ENCODE assay signal across 20 cellular contexts in genomic region chr5:38426986-38427950, GRCh38.
DNase-seq lines count a peak whose midpoint lies in the region; ATAC-seq, FAIRE-seq and TF ChIP-seq lines count a peak whose summit lies in the region.
"Had no signal": no experiment of that assay in that cellular context is flagged by ENCODE, and none has a peak within 500 bp of the region (broad histone marks: within the 10 kb centered on the region; RNA-seq: fewer than 3 reads in every experiment).

No MANE protein-coding gene starts in this region.

- H4K91ac ChIP-seq in IMR-90 (ENCODE audit: insufficient read depth, low read depth, low read length) = peak overlapping the region; percentile 49

- peak overlapping the region; percentile 30; the same call in 2 of the 3 replicates for H2BK15ac ChIP-seq in IMR-90 (ENCODE audit: low read depth, low read length)

- no peak overlapping the region for H3K9ac ChIP-seq in IMR-90 (ENCODE audit: low read depth, low read length)

- peaks cover 2% of the 10 kb centered on the region for H3K9me1 ChIP-seq in IMR-90 (ENCODE audit: insufficient read depth, low read length)

- no peaks in the 10 kb centered on the region for H3K9me3 ChIP-seq in IMR-90 (ENCODE audit: control insufficient read depth, insufficient read depth, low read length)

- TF ChIP-seq CTCF in IMR-90 (conservative IDR thresholded peaks at IDR 0.05; ENCODE audit: low read depth, low read length) = no peak
- TF ChIP-seq CTCF in bronchial epithelial cell (IDR thresholded peaks at IDR 0.05; ENCODE audit: insufficient read depth, low read length, severe bottlenecking) = no peak

- CTCF ChIA-PET in IMR-90 (lab: Yijun Ruan, JAX) = interaction anchor here (1.3 kb wide), 1 partner anchor 14 kb away, joined by 4 read pairs; no protein-coding TSS in a partner anchor

- 80% methylated on average over 4 of the region's 9 CpGs; no CpG with 5 or more reads in 1 of the 2 experiments for WGBS in IMR-90 (ENCODE audit: extremely low coverage in 2 of 2, insufficient read length in 1 of 2), 2 experiments

- H2BK120ac ChIP-seq in IMR-90 (ENCODE audit: low read depth, low read length) = peak overlapping the region; percentile 80

- H3K4me2 ChIP-seq in IMR-90 (ENCODE audit: low read depth, low read length) = no peak overlapping the region
- H3K4me2 ChIP-seq: PC-9 had no signal

- H3K4me1 ChIP-seq in IMR-90 (ENCODE audit: control insufficient read depth, insufficient read depth, low read length) = peaks cover 13% of the 10 kb centered on the region

- no peak overlapping the region; the same call in 1 of the 2 replicates for H3K56ac ChIP-seq in IMR-90 (ENCODE audit: extremely low read depth, insufficient read depth, low read length)

- H2AK5ac ChIP-seq in IMR-90 (ENCODE audit: low read depth, low read length) = peak overlapping the region; percentile 57

- H2BK5ac ChIP-seq in IMR-90 (ENCODE audit: low read depth, low read length, poor library complexity, severe bottlenecking) = peak overlapping the region; percentile 37

- H4K5ac ChIP-seq in IMR-90 (ENCODE audit: low read depth, low read length) = peak overlapping the region; percentile 73

- FAIRE-seq in bronchial epithelial cell (lab: Jason Lieb, UNC) = no peak

- no peak for TF ChIP-seq POLR2A in IMR-90 (IDR thresholded peaks at IDR 0.05; ENCODE audit: low read depth, low read length)

- ATAC-seq in IMR-90 (ENCODE audit: low read depth) = no peak; the same call in 1 of the 2 replicates
- ATAC-seq in HG03442 (IDR thresholded peaks at IDR 0.05; ENCODE audit: unreplicated experiment) = no peak
- ATAC-seq: activated T-cell treated with anti-CD3 and anti-CD28 coated beads, Interleukin-2, amount 50 U/mL, for 72 hours; left lobe of liver had no signal

- H3K4me3 ChIP-seq in IMR-90 (ENCODE audit: insufficient read depth, low read depth, low read length) (no peak overlapping the region), bronchial epithelial cell (ENCODE audit: low read depth, low read length) (no peak overlapping the region)
- H3K4me3 ChIP-seq: cardiac muscle cell, PC-9, skin epidermis had no signal

- peak overlapping the region; percentile 85 for H3K14ac ChIP-seq in IMR-90 (replicated peaks; ENCODE audit: low read depth, low read length)

- BruUV-seq in IMR-90 (replicated peaks; lab: Mats Ljungman, UMichigan) = no TSS peak

- H3K36me3 ChIP-seq in IMR-90 (ENCODE audit: control insufficient read depth, insufficient read depth, low read length) = no peaks in the 10 kb centered on the region
- no peaks in the 10 kb centered on the region for H3K36me3 ChIP-seq in bronchial epithelial cell (ENCODE audit: control insufficient read depth, insufficient read depth, low read length)
- H3K36me3 ChIP-seq: cardiac muscle cell had no signal

- no peaks in the 10 kb centered on the region for H4K20me1 ChIP-seq in IMR-90 (ENCODE audit: insufficient read depth, low read length)

- no peak overlapping the region for H3K27ac ChIP-seq in IMR-90 (ENCODE audit: insufficient read depth, low read length)
- H3K27ac ChIP-seq: cardiac muscle cell, PC-9, skin epidermis had no signal

- no peaks in the 10 kb centered on the region for H3K79me1 ChIP-seq in IMR-90 (ENCODE audit: low read depth in 1 of 2, low read length in 2 of 2)

- in situ Hi-C loops in IMR-90 (cut with MboI; ENCODE audit: low sequenced_read_pairs) = no loop called here

- H3K23ac ChIP-seq in IMR-90 (ENCODE audit: low read depth, low read length) = peak overlapping the region; percentile 40

- H2AK9ac ChIP-seq in IMR-90 (replicated peaks; ENCODE audit: low read depth, low read length, poor library complexity) = peak overlapping the region; percentile 68

- H4K8ac ChIP-seq in IMR-90 (ENCODE audit: low read depth in 2 of 2, low read length in 2 of 2) = peak overlapping the region; percentile 8 to 80; a peak in 3 of 4 replicates

- H2AFZ ChIP-seq in IMR-90 (replicated peaks; ENCODE audit: low read length, poor library complexity) = peak overlapping the region; percentile 28
- H2AFZ ChIP-seq: PC-9 had no signal

- peak; percentile 56 for DNase-seq in NCI-H510A treated with DMSO at 0.1 percent for 48 hours (lab: John Stamatoyannopoulos, UW)
- DNase-seq in NCI-H510A (lab: John Stamatoyannopoulos, UW) = no peak
- peak; percentile 70 for DNase-seq in IMR-90
- DNase-seq in bronchial epithelial cell (ENCODE audit: low read depth) = peak; percentile 86
- DNase-seq in posterior vena cava (ENCODE audit: low spot score) = peak; percentile 57
- no peak for DNase-seq in NCI-H146 treated with DMSO at 0.1 percent for 48 hours (lab: John Stamatoyannopoulos, UW; ENCODE audit: unreplicated experiment)
- DNase-seq in OCI-M1 (lab: John Stamatoyannopoulos, UW) = no peak
- DNase-seq: activated CD4-positive, alpha-beta T cell treated with anti-CD3 and anti-CD28 coated beads, Interleukin-2, amount 50 U/mL, for 48 hours; activated naive CD8-positive, alpha-beta T cell treated with anti-CD3 and anti-CD28 coated beads, Interleukin-2, amount 10 ng/mL, durations not matched to agents 7 days and 5 days; activated T-cell treated with anti-CD3 and anti-CD28 coated beads, Interleukin-2, amount 50 U/mL, for 72 hours; DND-41; effector CD4-positive, alpha-beta T cell; KBM-7; NCI-H1105; NCI-H446 treated with DMSO at 0.1 percent for 48 hours had no signal

- POLR2A ChIA-PET in IMR-90 (lab: Charles Lee; ENCODE audit: unreplicated experiment) = no interaction called here

- H3K27me3 ChIP-seq in IMR-90 (ENCODE audit: control insufficient read depth, insufficient read depth, low read length) = no peaks in the 10 kb centered on the region
- H3K27me3 ChIP-seq in bronchial epithelial cell (ENCODE audit: control insufficient read depth, insufficient read depth, low read length) = no peaks in the 10 kb centered on the region
- H3K27me3 ChIP-seq: cardiac muscle cell had no signal

- intact Hi-C loops in IMR-90 (cut with micrococcal nuclease) (no loop called here), posterior vena cava (cut with DNase I) (no loop called here)

- dilution Hi-C loops in IMR-90 (cut with HindIII; ENCODE audit: low sequenced_read_pairs, unreplicated experiment) = no loop called here

- peak overlapping the region; percentile 59 for H3K4ac ChIP-seq in IMR-90 (ENCODE audit: low read depth, low read length)

- peak overlapping the region; percentile 83 for H2BK20ac ChIP-seq in IMR-90 (ENCODE audit: low read depth, low read length)

- H3K18ac ChIP-seq in IMR-90 (ENCODE audit: low read depth, low read length) = peak overlapping the region; percentile 80

- no peak for TF ChIP-seq RAD21 in IMR-90 (IDR thresholded peaks at IDR 0.05; ENCODE audit: low read length)

TF ChIP-seq in IMR-90, 13 proteins besides CTCF, POLR2A, EP300 and RAD21:
- TF ChIP-seq RCOR1 (IDR thresholded peaks at IDR 0.05; ENCODE audit: insufficient replicate concordance, low read length) (no peak), CEBPB (IDR thresholded peaks at IDR 0.05; ENCODE audit: low read depth, low read length) (no peak), BHLHE40 (IDR thresholded peaks at IDR 0.05; ENCODE audit: low read depth, low read length) (no peak), MXI1 (IDR thresholded peaks at IDR 0.05; ENCODE audit: borderline replicate concordance, low read depth, low read length) (no peak), FOS (IDR thresholded peaks at IDR 0.05; ENCODE audit: low read depth, low read length) (no peak), MAZ (IDR thresholded peaks at IDR 0.05; ENCODE audit: borderline replicate concordance, low read depth, low read length) (no peak), USF2 (IDR thresholded peaks at IDR 0.05; ENCODE audit: low read depth, low read length) (no peak), MAFK (IDR thresholded peaks at IDR 0.05; ENCODE audit: low read depth, low read length) (no peak), RFX5 (IDR thresholded peaks at IDR 0.05; ENCODE audit: low read depth, low read length) (no peak), CHD1 (IDR thresholded peaks at IDR 0.05; ENCODE audit: low read depth, low read length) (no peak), NFE2L2 (IDR thresholded peaks at IDR 0.05; ENCODE audit: low read depth, low read length) (no peak), SMC3 (IDR thresholded peaks at IDR 0.05; ENCODE audit: low read depth, low read length) (no peak), ELK1 (IDR thresholded peaks at IDR 0.05; ENCODE audit: borderline replicate concordance, low read depth, low read length) (no peak)

Comparison
In these comparisons a context has a peak if more than half of its experiments do, and no peak if none do; other contexts are left out.
1. DNase-seq: peak in NCI-H510A treated with DMSO at 0.1 percent for 48 hours (single experiment), IMR-90 (single experiment), bronchial epithelial cell (single experiment) and posterior vena cava (single experiment); none in NCI-H510A (single experiment), NCI-H146 treated with DMSO at 0.1 percent for 48 hours (single experiment) and OCI-M1 (single experiment).